8 cellular contexts compared by ENCODE assay signal in genomic region chr11:64356498-64357411, GRCh38. TPM values are rescaled to one million over a fixed set of nuclear protein-coding genes. Genes with fewer than 3 reads are reported as not detected.
DNase-seq lines count a peak whose midpoint lies in the region; ATAC-seq and TF ChIP-seq lines count a peak whose summit lies in the region.

No MANE protein-coding gene starts in this region.

- no peaks in the 10 kb centered on the region for H3K27me3 Mint-ChIP-seq in activated naive CD4-positive, alpha-beta T cell treated with anti-CD3 and anti-CD28 coated beads, Interleukin-2, amount 10 ng/mL, durations not matched to agents 7 days and 5 days

- H3K27ac Mint-ChIP-seq in activated naive CD4-positive, alpha-beta T cell treated with anti-CD3 and anti-CD28 coated beads, Interleukin-2, amount 10 ng/mL, durations not matched to agents 7 days and 5 days: peak overlapping the region; percentile 55

- H3K36me3 ChIP-seq in lower lobe of right lung: peaks cover 20% of the 10 kb centered on the region

- CTCF ChIA-PET in activated naive CD4-positive, alpha-beta T cell treated with anti-CD3 and anti-CD28 coated beads, Interleukin-2, amount 10 ng/mL, durations not matched to agents 7 days and 5 days (lab: Charles Lee): interaction anchor here (1.3 to 6.6 kb wide), 10 partner anchors 11 to 153 kb away, joined by 3 to 42 read pairs (median 8); partner anchors contain the start of genes CCDC88B, ESRRA and PRDX5

- intact Hi-C loops in lower lobe of right lung (cut with DNase I): no loop called here

- H3K27ac ChIP-seq in lower lobe of right lung: peak overlapping the region; percentile 90

- peak overlapping the region; percentile 69 for H3K4me3 Mint-ChIP-seq in activated naive CD4-positive, alpha-beta T cell treated with anti-CD3 and anti-CD28 coated beads, Interleukin-2, amount 10 ng/mL, durations not matched to agents 7 days and 5 days

- peaks cover 43% of the 10 kb centered on the region for H3K4me1 ChIP-seq in lower lobe of right lung

- DNase-seq in AG08395 (ENCODE audit: low spot score): peak; percentile 29
- peak; percentile 35 for DNase-seq in EH (ENCODE audit: low read depth)
- peak; percentile 19 for DNase-seq in NCI-H2196 treated with DMSO at 0.1 percent for 48 hours (lab: John Stamatoyannopoulos, UW; ENCODE audit: unreplicated experiment)
- DNase-seq in activated naive CD4-positive, alpha-beta T cell treated with anti-CD3 and anti-CD28 coated beads, Interleukin-2, amount 10 ng/mL, durations not matched to agents 7 days and 5 days: peak; percentile 57
- no peak for DNase-seq in lower lobe of right lung
- DNase-seq in HPDE6-E6E7 (ENCODE audit: extremely low spot score): no peak
- DNase-seq in cortex of kidney (lab: John Stamatoyannopoulos, UW): no peak

- no peaks in the 10 kb centered on the region for H3K9me3 Mint-ChIP-seq in activated naive CD4-positive, alpha-beta T cell treated with anti-CD3 and anti-CD28 coated beads, Interleukin-2, amount 10 ng/mL, durations not matched to agents 7 days and 5 days

- no peak overlapping the region for H3K4me3 ChIP-seq in lower lobe of right lung

- H3K36me3 Mint-ChIP-seq in activated naive CD4-positive, alpha-beta T cell treated with anti-CD3 and anti-CD28 coated beads, Interleukin-2, amount 10 ng/mL, durations not matched to agents 7 days and 5 days: peaks cover 20% of the 10 kb centered on the region

- ATAC-seq in lower lobe of right lung (no peak), HG03159 (IDR thresholded peaks at IDR 0.05; ENCODE audit: unreplicated experiment) (no peak)

- H3K4me1 Mint-ChIP-seq in activated naive CD4-positive, alpha-beta T cell treated with anti-CD3 and anti-CD28 coated beads, Interleukin-2, amount 10 ng/mL, durations not matched to agents 7 days and 5 days: peaks cover 36% of the 10 kb centered on the region

- peak; percentile 15 for TF ChIP-seq CTCF in lower lobe of right lung (IDR thresholded peaks at IDR 0.05)

- H3K9me3 ChIP-seq in lower lobe of right lung: no peaks in the 10 kb centered on the region

- no peaks in the 10 kb centered on the region for H3K27me3 ChIP-seq in lower lobe of right lung (ENCODE audit: low read depth)

RNA-seq across cellular contexts. Expression of gene RPS6KA4, which starts 2.2 kb away (rescaled TPM):
- 36.1 TPM for total RNA-seq in lower lobe of right lung

RNA-seq across cellular contexts. Expression of gene CCDC88B, which starts 16.8 kb away (rescaled TPM):
- total RNA-seq in lower lobe of right lung: 40.0 TPM

RNA-seq across cellular contexts. Expression of gene PRDX5, which starts 38.8 kb away (rescaled TPM):
- 203 TPM for total RNA-seq in lower lobe of right lung

RNA-seq across cellular contexts. Expression of gene TRMT112, which starts 39.4 kb away (rescaled TPM):
- 178 TPM for total RNA-seq in lower lobe of right lung

RNA-seq across cellular contexts. Expression of gene ESRRA, which starts 51.4 kb away (rescaled TPM):
- total RNA-seq in lower lobe of right lung: 47.9 TPM

Comparison
In these comparisons a context has a peak if more than half of its experiments do, and no peak if none do; other contexts are left out.
1. DNase-seq: peak in AG08395 (single experiment), EH (single experiment), NCI-H2196 treated with DMSO at 0.1 percent for 48 hours (single experiment) and activated naive CD4-positive, alpha-beta T cell treated with anti-CD3 and anti-CD28 coated beads, Interleukin-2, amount 10 ng/mL, durations not matched to agents 7 days and 5 days (single experiment); none in lower lobe of right lung (single experiment), HPDE6-E6E7 (single experiment) and cortex of kidney (single experiment).